ENCODE assay signal across 8 cellular contexts in genomic region chr21:15063821-15064575, GRCh38. TPM values are rescaled to one million over a fixed set of nuclear protein-coding genes. Genes with fewer than 3 reads are reported as not detected.
DNase-seq lines count a peak whose midpoint lies in the region; ATAC-seq, FAIRE-seq and TF ChIP-seq lines count a peak whose summit lies in the region.

No MANE protein-coding gene starts in this region.

- no peak for FAIRE-seq in keratinocyte (lab: Jason Lieb, UNC)
- FAIRE-seq in small intestine (lab: Jason Lieb, UNC) = no peak

- peaks cover 44% of the 10 kb centered on the region for H3K27me3 Mint-ChIP-seq in central memory CD8-positive, alpha-beta T cell

- no peak overlapping the region for H2AFZ ChIP-seq in keratinocyte (ENCODE audit: control insufficient read depth, low read length)

- H3K36me3 Mint-ChIP-seq in central memory CD8-positive, alpha-beta T cell (ENCODE audit: insufficient read depth) = peaks cover 11% of the 10 kb centered on the region

- peaks cover 23% of the 10 kb centered on the region for H3K4me1 ChIP-seq in keratinocyte (ENCODE audit: control insufficient read depth, extremely low read depth, insufficient read depth, low read length)
- H3K4me1 ChIP-seq in small intestine (ENCODE audit: control insufficient read depth in 2 of 2, insufficient read depth in 1 of 2, low read depth in 1 of 2, low read length in 1 of 2) = peaks cover 0 to 4% of the 10 kb centered on the region in 2 donors

- peaks cover 41% of the 10 kb centered on the region for H3K4me1 Mint-ChIP-seq in central memory CD8-positive, alpha-beta T cell

- H3K4me2 ChIP-seq in keratinocyte (ENCODE audit: control insufficient read depth, extremely low read depth, insufficient read depth, low read depth, low read length) = peak overlapping the region; percentile 83

- H3K9me3 ChIP-seq in keratinocyte (ENCODE audit: control insufficient read depth, low read depth, low read length) = no peaks in the 10 kb centered on the region
- no peaks in the 10 kb centered on the region for H3K9me3 ChIP-seq in small intestine (ENCODE audit: control insufficient read depth, low read depth)

- ATAC-seq in GM18498 (IDR thresholded peaks at IDR 0.05; ENCODE audit: unreplicated experiment) (peak; percentile 3), HG02588 (IDR thresholded peaks at IDR 0.05; ENCODE audit: unreplicated experiment) (peak; percentile 6)
- ATAC-seq in central memory CD8-positive, alpha-beta T cell (replicated peaks; ENCODE audit: extremely low read depth, poor library complexity, severe bottlenecking) = no peak

- H3K27ac Mint-ChIP-seq in central memory CD8-positive, alpha-beta T cell (ENCODE audit: low read depth) = peak overlapping the region; percentile 42

- peaks cover under 1% of the 10 kb centered on the region for H4K20me1 ChIP-seq in keratinocyte (ENCODE audit: control insufficient read depth, extremely low read depth, insufficient read depth, low read length)

- WGBS in small intestine, 3 donors = 0 to 1% (median 1%) methylated on average over 37 to 57 of the region's 57 CpGs

- peak overlapping the region; percentile 92 for H3K9ac ChIP-seq in keratinocyte (ENCODE audit: control insufficient read depth, extremely low read depth, insufficient read depth, low read length)

- H3K27ac ChIP-seq in keratinocyte (ENCODE audit: control insufficient read depth, insufficient read depth, low read length) (peak overlapping the region; percentile 96), small intestine (ENCODE audit: low read depth in 1 of 2, low read length in 1 of 2) (peak overlapping the region; percentile 89 to 92)

- peak overlapping the region; percentile 85 to 99 (median 93) for H3K4me3 ChIP-seq in keratinocyte (ENCODE audit: control insufficient read depth in 2 of 3, extremely low read depth in 1 of 3, insufficient read depth in 2 of 3, low read depth in 1 of 3, low read length in 3 of 3)
- peak overlapping the region; percentile 97 for H3K4me3 ChIP-seq in small intestine (ENCODE audit: low read depth in 1 of 2, low read length in 2 of 2)

- no peaks in the 10 kb centered on the region for H3K9me3 Mint-ChIP-seq in central memory CD8-positive, alpha-beta T cell

- H3K4me3 Mint-ChIP-seq in central memory CD8-positive, alpha-beta T cell = peak overlapping the region; percentile 72

- H3K36me3 ChIP-seq in keratinocyte (ENCODE audit: control insufficient read depth in 2 of 2, extremely low read depth in 1 of 2, insufficient read depth in 2 of 2, low read length in 2 of 2) = no peaks in the 10 kb centered on the region
- no peaks in the 10 kb centered on the region for H3K36me3 ChIP-seq in small intestine (ENCODE audit: control insufficient read depth in 2 of 2, insufficient read depth in 2 of 2, low read length in 2 of 2)

- DNase-seq in central memory CD8-positive, alpha-beta T cell (ENCODE audit: low spot score in 2 of 2) = no peak
- DNase-seq in keratinocyte (ENCODE audit: low read depth, low spot score) = no peak
- peak; percentile 53 for DNase-seq in small intestine
- DNase-seq in NCI-H2171 (lab: John Stamatoyannopoulos, UW) = no peak
- DNase-seq in NK-92 (lab: John Stamatoyannopoulos, UW; ENCODE audit: unreplicated experiment) = no peak

- no peak for TF ChIP-seq CTCF in keratinocyte (optimal IDR thresholded peaks at IDR 0.05 in 1 of 3, IDR thresholded peaks at IDR 0.05 in 1 of 3, conservative IDR thresholded peaks at IDR 0.05 in 1 of 3; ENCODE audit: extremely low read depth in 1 of 3, insufficient read depth in 2 of 3, low read length in 3 of 3)

- H3K27me3 ChIP-seq in keratinocyte (ENCODE audit: control insufficient read depth, extremely low read depth, insufficient read depth, low read length) (no peaks in the 10 kb centered on the region), small intestine (ENCODE audit: control insufficient read depth in 2 of 2, insufficient read depth in 2 of 2, low read length in 2 of 2) (no peaks in the 10 kb centered on the region)

- peaks cover 57% of the 10 kb centered on the region for H3K79me2 ChIP-seq in keratinocyte (ENCODE audit: control insufficient read depth, insufficient read depth, low read length)

- H3K9me1 ChIP-seq in keratinocyte (ENCODE audit: control insufficient read depth, extremely low read depth, insufficient read depth, low read length) = peaks cover 3% of the 10 kb centered on the region

- dilution Hi-C loops in keratinocyte (cut with MboI; ENCODE audit: extremely low pct_ligation_motif_present, low sequenced_read_pairs) = no loop called here

TF ChIP-seq in PFSK-1, 5 proteins besides CTCF, POLR2A, EP300 and RAD21:
- TF ChIP-seq SIN3A (IDR thresholded peaks at IDR 0.05; ENCODE audit: borderline replicate concordance, insufficient read depth, low read length) (peak; percentile 46; the same call in 1 of the 2 replicates), TAF1 (IDR thresholded peaks at IDR 0.05; ENCODE audit: borderline replicate concordance, insufficient read depth, low read length) (no peak), REST (IDR thresholded peaks at IDR 0.05; ENCODE audit: insufficient read depth in 1 of 2, low read depth in 2 of 2, low read length in 2 of 2) (0 out of 4 replicates have a peak, but pooled peaks have one; percentile 18), POLR2AphosphoS5 (IDR thresholded peaks at IDR 0.05; ENCODE audit: low read depth, low read length) (no peak), FOXP2 (optimal IDR thresholded peaks at IDR 0.05; ENCODE audit: borderline replicate concordance, extremely low read depth, extremely low read length, insufficient read depth) (no peak)

RNA-seq across cellular contexts. Expression of gene NRIP1, which starts 0.8 kb away (rescaled TPM):
- 6.1 TPM for polyA plus RNA-seq in PFSK-1 (2012; ENCODE audit: insufficient read length, low read depth)
- polyA plus RNA-seq in keratinocyte (18.9 to 25.5 TPM (median 22.3 TPM) in 3 replicates), small intestine (10 to 100 TPM in 2 of 3 donors, 1 to 10 TPM in 1; 10.0 to 15.7 (median 12.3) TPM)
- 15.8 TPM for polyA plus RNA-seq in keratinocyte (2011; ENCODE audit: low read depth)
- polyA plus RNA-seq in keratinocyte (2011; cell fraction: cytosol; rRNA removed) = 6.7 and 18.2 TPM in 2 replicates
- 24.1 and 31.6 TPM in 2 replicates for polyA plus RNA-seq in keratinocyte (2011; cell fraction: nucleus; rRNA removed)
- polyA plus RNA-seq in keratinocyte (2012; ENCODE audit: low replicate concordance) = 16.8 and 26.5 TPM in 2 replicates
- 15.0 to 99.3 TPM (median 54.2 TPM) in 3 replicates for polyA minus RNA-seq in keratinocyte
- polyA minus RNA-seq in keratinocyte (2011; cell fraction: cytosol; rRNA and poly(A)+ RNA removed) = 21.9 TPM
- 59.4 and 107 TPM in 2 replicates for polyA minus RNA-seq in keratinocyte (2011; cell fraction: nucleus; rRNA and poly(A)+ RNA removed)
